In genomic region chr11:67160045-67160444, GRCh38 we compare ENCODE assay signal across 29 cellular contexts. TPM values are rescaled to one million over a fixed set of nuclear protein-coding genes. Genes with fewer than 3 reads are reported as not detected.
DNase-seq lines count a peak whose midpoint lies in the region; ATAC-seq, FAIRE-seq and TF ChIP-seq lines count a peak whose summit lies in the region.
"Had no signal": no experiment of that assay in that cellular context is flagged by ENCODE, and none has a peak within 500 bp of the region (broad histone marks: within the 10 kb centered on the region; RNA-seq: fewer than 3 reads in every experiment).

No MANE protein-coding gene starts in this region.

- no peak for TF ChIP-seq POLR2A in GM12891 (IDR thresholded peaks at IDR 0.05; ENCODE audit: low read depth, low read length)

- no peak for TF ChIP-seq CTCF in WERI-Rb-1 (IDR thresholded peaks at IDR 0.05; ENCODE audit: low read depth, low read length)

- H3K27ac Mint-ChIP-seq in CD4-positive, CD25-positive, alpha-beta regulatory T cell, result peak overlapping the region; percentile 38 to 87 (median 44)
- H3K27ac Mint-ChIP-seq in naive thymus-derived CD8-positive, alpha-beta T cell, result peak overlapping the region in 8 of 10 donors; percentile 26 to 83 (median 58)
- H3K27ac Mint-ChIP-seq: activated B cell treated with CpG ODN at 0.5 μM for 24 hours; activated T-helper 2 cell treated with anti-CD3 and anti-CD28 coated beads, Interferon-gamma antibody, Interleukin-2, Interleukin-4, amounts not matched to agents 10 μg/mL and 5 μg/mL and 100 μg/mL, durations not matched to agents 14 hours and 24 hours and 36 hours had no signal

- H3K27ac ChIP-seq in CD4-positive, CD25-positive, alpha-beta regulatory T cell (ENCODE audit: insufficient read depth, low read length, poor library complexity, severe bottlenecking), result peak overlapping the region; percentile 66
- H3K27ac ChIP-seq in WERI-Rb-1, result peak overlapping the region; percentile 45
- H3K27ac ChIP-seq: gastrocnemius medialis, testis had no signal

- no peak overlapping the region for H3K4me3 Mint-ChIP-seq in CD4-positive, CD25-positive, alpha-beta regulatory T cell
- no peak overlapping the region for H3K4me3 Mint-ChIP-seq in naive thymus-derived CD8-positive, alpha-beta T cell
- H3K4me3 Mint-ChIP-seq: activated B cell treated with CpG ODN at 0.5 μM for 24 hours had no signal

- H3K9me3 ChIP-seq in CD4-positive, CD25-positive, alpha-beta regulatory T cell (ENCODE audit: control insufficient read depth in 2 of 2, low read length in 2 of 2), result no peaks in the 10 kb centered on the region
- no peaks in the 10 kb centered on the region for H3K9me3 ChIP-seq in WERI-Rb-1 (ENCODE audit: severe bottlenecking)
- H3K9me3 ChIP-seq: gastrocnemius medialis, testis had no signal

- peaks cover 9% of the 10 kb centered on the region for H3K36me3 ChIP-seq in CD4-positive, CD25-positive, alpha-beta regulatory T cell (ENCODE audit: control insufficient read depth, insufficient read depth, low read length)
- H3K36me3 ChIP-seq in WERI-Rb-1, result peaks cover 14% of the 10 kb centered on the region
- H3K36me3 ChIP-seq: gastrocnemius medialis had no signal

- H3K9me3 Mint-ChIP-seq in CD4-positive, CD25-positive, alpha-beta regulatory T cell, result no peaks in the 10 kb centered on the region
- no peaks in the 10 kb centered on the region for H3K9me3 Mint-ChIP-seq in naive thymus-derived CD8-positive, alpha-beta T cell
- H3K9me3 Mint-ChIP-seq: activated B cell treated with CpG ODN at 0.5 μM for 24 hours; activated naive CD4-positive, alpha-beta T cell treated with anti-CD3 and anti-CD28 coated beads, Interleukin-2, amount 50 U/mL, for 72 hours; activated T-helper 2 cell treated with anti-CD3 and anti-CD28 coated beads, Interferon-gamma antibody, Interleukin-2, Interleukin-4, amounts not matched to agents 10 μg/mL and 5 μg/mL and 100 μg/mL, durations not matched to agents 14 hours and 24 hours and 36 hours had no signal

- POLR2A ChIA-PET in naive thymus-derived CD8-positive, alpha-beta T cell (lab: Charles Lee), result no interaction called here

- peaks cover 24 to 62% (median 47%) of the 10 kb centered on the region in 4 donors for H3K4me1 Mint-ChIP-seq in CD4-positive, CD25-positive, alpha-beta regulatory T cell
- H3K4me1 Mint-ChIP-seq in naive thymus-derived CD8-positive, alpha-beta T cell, result peaks cover 20 to 54% (median 51%) of the 10 kb centered on the region in 4 donors

- no peaks in the 10 kb centered on the region for H3K27me3 Mint-ChIP-seq in CD4-positive, CD25-positive, alpha-beta regulatory T cell
- no peaks in the 10 kb centered on the region for H3K27me3 Mint-ChIP-seq in naive thymus-derived CD8-positive, alpha-beta T cell
- H3K27me3 Mint-ChIP-seq: activated B cell treated with CpG ODN at 0.5 μM for 24 hours had no signal

- H3K4me1 ChIP-seq in CD4-positive, CD25-positive, alpha-beta regulatory T cell (ENCODE audit: control insufficient read depth, insufficient read depth, low read length, poor library complexity, severe bottlenecking), result peaks cover 11% of the 10 kb centered on the region
- H3K4me1 ChIP-seq: testis had no signal

- no peaks in the 10 kb centered on the region for H3K27me3 ChIP-seq in CD4-positive, CD25-positive, alpha-beta regulatory T cell (ENCODE audit: control insufficient read depth, insufficient read depth, low read length)
- H3K27me3 ChIP-seq in WERI-Rb-1 (ENCODE audit: insufficient read depth, low read depth, severe bottlenecking), result no peaks in the 10 kb centered on the region
- H3K27me3 ChIP-seq: gastrocnemius medialis, testis had no signal

- H3K36me3 Mint-ChIP-seq in CD4-positive, CD25-positive, alpha-beta regulatory T cell, result peaks cover 14% of the 10 kb centered on the region
- H3K36me3 Mint-ChIP-seq in naive thymus-derived CD8-positive, alpha-beta T cell, result peaks cover 0 to 68% (median 7%) of the 10 kb centered on the region in 3 donors

- peak; percentile 48 for FAIRE-seq in GM12891 (lab: Jason Lieb, UNC)
- FAIRE-seq: bronchial epithelial cell, HepG2, urothelium cell line had no signal

- DNase-seq in CD4-positive, CD25-positive, alpha-beta regulatory T cell, result no peak
- DNase-seq in GM12891 (ENCODE audit: insufficient read length, low spot score), result no peak
- DNase-seq in WERI-Rb-1, result peak; percentile 51
- DNase-seq in naive thymus-derived CD8-positive, alpha-beta T cell, result no peak
- DNase-seq in NCI-H1694 (lab: John Stamatoyannopoulos, UW), result no peak
- DNase-seq in NCI-H1105 treated with DMSO at 0.1 percent for 48 hours (lab: John Stamatoyannopoulos, UW), result no peak
- DNase-seq in HK-2 (ENCODE audit: unreplicated experiment), result no peak
- DNase-seq: activated B cell treated with CpG ODN at 0.5 μM for 24 hours; activated CD4-positive, alpha-beta T cell treated with anti-CD3 and anti-CD28 coated beads, Interleukin-2, amount 50 U/mL, for 48 hours; anterior cingulate cortex; gastrocnemius medialis; HCEC 1CT; hippocampal formation; Karpas-422; left colon; NCI-H1436; NCI-H2107; right cardiac atrium; Right ventricle myocardium superior; stimulated activated naive CD4-positive, alpha-beta T cell treated with Interleukin-2 at 50 U/mL for 16 hours; T1000; testis had no signal

- H3K4me3 ChIP-seq in CD4-positive, CD25-positive, alpha-beta regulatory T cell (ENCODE audit: low read depth, low read length), result no peak overlapping the region
- H3K4me3 ChIP-seq in WERI-Rb-1 (ENCODE audit: low read depth, low read length), result no peak overlapping the region
- H3K4me3 ChIP-seq: gastrocnemius medialis, smooth muscle cell, testis had no signal

- no peak for ATAC-seq in CD4-positive, CD25-positive, alpha-beta regulatory T cell (ENCODE audit: low read depth in 2 of 2)
- no peak for ATAC-seq in naive thymus-derived CD8-positive, alpha-beta T cell
- ATAC-seq: activated naive CD4-positive, alpha-beta T cell treated with anti-CD3 and anti-CD28 coated beads, Interleukin-2, amount 50 U/mL, for 72 hours; gastrocnemius medialis; HepG2; left colon; Panc1; right cardiac atrium had no signal

TF ChIP-seq in GM12891, 5 proteins besides CTCF, POLR2A, EP300 and RAD21:
- TF ChIP-seq SPI1 (IDR thresholded peaks at IDR 0.05; ENCODE audit: low read depth, low read length), result no peak
- no peak for TF ChIP-seq POLR2AphosphoS5 (IDR thresholded peaks at IDR 0.05; ENCODE audit: low read depth, low read length)
- no peak for TF ChIP-seq POU2F2 (IDR thresholded peaks at IDR 0.05; ENCODE audit: low read depth, low read length)
- no peak for TF ChIP-seq TAF1 (IDR thresholded peaks at IDR 0.05; ENCODE audit: low read depth, low read length)
- no peak for TF ChIP-seq PAX5 (IDR thresholded peaks at IDR 0.05; ENCODE audit: insufficient read depth, low read length, severe bottlenecking)

RNA-seq across cellular contexts. Expression of gene KDM2A, which starts 41.0 kb away (rescaled TPM):
- 346 TPM for total RNA-seq in CD4-positive, CD25-positive, alpha-beta regulatory T cell
- polyA plus RNA-seq in CD4-positive, CD25-positive, alpha-beta regulatory T cell, result 10 to 100 TPM; 10.7 to 14.4 (median 11.8) TPM
- 42.6 TPM for polyA plus RNA-seq in GM12891 (2012; ENCODE audit: low read depth, missing spikeins)
- total RNA-seq in naive thymus-derived CD8-positive, alpha-beta T cell, result 100 to 1,000 TPM; 280 TPM
- 10 to 100 TPM in 1 of 3 donors, 1 to 10 TPM in 2; 8.0 to 12.9 (median 9.9) TPM for polyA plus RNA-seq in naive thymus-derived CD8-positive, alpha-beta T cell
